In the genomic region with DNA sequence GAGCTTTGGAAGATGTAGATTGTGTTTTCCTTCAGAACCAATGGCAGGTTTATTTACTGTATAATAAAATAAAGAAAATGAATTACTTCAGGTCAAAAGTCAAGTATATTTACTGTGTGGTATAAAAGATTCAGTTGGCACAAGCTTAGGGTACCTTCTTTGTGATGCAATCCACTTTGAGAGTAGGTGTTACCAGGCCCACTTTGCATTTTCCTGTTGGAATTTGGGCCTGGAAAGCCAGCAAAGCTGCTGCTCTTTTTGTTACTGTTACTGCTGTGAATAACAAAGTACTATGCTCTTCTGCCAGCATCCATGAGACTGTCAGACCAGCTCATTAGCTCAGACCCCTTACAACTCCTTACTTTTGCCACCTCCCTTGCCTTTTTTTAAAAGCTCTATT, we compare ENCODE assay signal across 2 cellular contexts.
TF ChIP-seq lines count a peak whose summit lies in the region.

No MANE protein-coding gene starts in this region.

TF ChIP-seq in H1, 55 proteins besides CTCF, POLR2A, EP300 and RAD21 (continued from another document):
- TF ChIP-seq RNF2 (IDR thresholded peaks at IDR 0.05; ENCODE audit: borderline replicate concordance, low read depth, low read length, missing control alignments, poor library complexity, severe bottlenecking) (no peak), BRCA1 (IDR thresholded peaks at IDR 0.05; ENCODE audit: low read depth, low read length) (no peak), CHD2 (IDR thresholded peaks at IDR 0.05; ENCODE audit: low read length) (no peak)

TF ChIP-seq in SK-N-SH, 30 proteins besides CTCF, POLR2A, EP300 and RAD21 (continued from another document):
- TF ChIP-seq, protein P1, sequence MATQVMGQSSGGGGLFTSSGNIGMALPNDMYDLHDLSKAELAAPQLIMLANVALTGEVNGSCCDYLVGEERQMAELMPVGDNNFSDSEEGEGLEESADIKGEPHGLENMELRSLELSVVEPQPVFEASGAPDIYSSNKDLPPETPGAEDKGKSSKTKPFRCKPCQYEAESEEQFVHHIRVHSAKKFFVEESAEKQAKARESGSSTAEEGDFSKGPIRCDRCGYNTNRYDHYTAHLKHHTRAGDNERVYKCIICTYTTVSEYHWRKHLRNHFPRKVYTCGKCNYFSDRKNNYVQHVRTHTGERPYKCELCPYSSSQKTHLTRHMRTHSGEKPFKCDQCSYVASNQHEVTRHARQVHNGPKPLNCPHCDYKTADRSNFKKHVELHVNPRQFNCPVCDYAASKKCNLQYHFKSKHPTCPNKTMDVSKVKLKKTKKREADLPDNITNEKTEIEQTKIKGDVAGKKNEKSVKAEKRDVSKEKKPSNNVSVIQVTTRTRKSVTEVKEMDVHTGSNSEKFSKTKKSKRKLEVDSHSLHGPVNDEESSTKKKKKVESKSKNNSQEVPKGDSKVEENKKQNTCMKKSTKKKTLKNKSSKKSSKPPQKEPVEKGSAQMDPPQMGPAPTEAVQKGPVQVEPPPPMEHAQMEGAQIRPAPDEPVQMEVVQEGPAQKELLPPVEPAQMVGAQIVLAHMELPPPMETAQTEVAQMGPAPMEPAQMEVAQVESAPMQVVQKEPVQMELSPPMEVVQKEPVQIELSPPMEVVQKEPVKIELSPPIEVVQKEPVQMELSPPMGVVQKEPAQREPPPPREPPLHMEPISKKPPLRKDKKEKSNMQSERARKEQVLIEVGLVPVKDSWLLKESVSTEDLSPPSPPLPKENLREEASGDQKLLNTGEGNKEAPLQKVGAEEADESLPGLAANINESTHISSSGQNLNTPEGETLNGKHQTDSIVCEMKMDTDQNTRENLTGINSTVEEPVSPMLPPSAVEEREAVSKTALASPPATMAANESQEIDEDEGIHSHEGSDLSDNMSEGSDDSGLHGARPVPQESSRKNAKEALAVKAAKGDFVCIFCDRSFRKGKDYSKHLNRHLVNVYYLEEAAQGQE (IDR thresholded peaks at IDR 0.05; ENCODE audit: low read depth, low read length) = no peak
- TF ChIP-seq, protein P2, sequence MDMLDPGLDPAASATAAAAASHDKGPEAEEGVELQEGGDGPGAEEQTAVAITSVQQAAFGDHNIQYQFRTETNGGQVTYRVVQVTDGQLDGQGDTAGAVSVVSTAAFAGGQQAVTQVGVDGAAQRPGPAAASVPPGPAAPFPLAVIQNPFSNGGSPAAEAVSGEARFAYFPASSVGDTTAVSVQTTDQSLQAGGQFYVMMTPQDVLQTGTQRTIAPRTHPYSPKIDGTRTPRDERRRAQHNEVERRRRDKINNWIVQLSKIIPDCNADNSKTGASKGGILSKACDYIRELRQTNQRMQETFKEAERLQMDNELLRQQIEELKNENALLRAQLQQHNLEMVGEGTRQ (IDR thresholded peaks at IDR 0.05; ENCODE audit: borderline replicate concordance, low read depth, low read length) = no peak
- TF ChIP-seq, protein P3, sequence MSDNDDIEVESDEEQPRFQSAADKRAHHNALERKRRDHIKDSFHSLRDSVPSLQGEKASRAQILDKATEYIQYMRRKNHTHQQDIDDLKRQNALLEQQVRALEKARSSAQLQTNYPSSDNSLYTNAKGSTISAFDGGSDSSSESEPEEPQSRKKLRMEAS (IDR thresholded peaks at IDR 0.05; ENCODE audit: low read depth) = no peak
- no peak for TF ChIP-seq TCF12 (IDR thresholded peaks at IDR 0.05)
- no peak for TF ChIP-seq RFX5 (IDR thresholded peaks at IDR 0.05; ENCODE audit: low read length)
- no peak for TF ChIP-seq POLR2AphosphoS5 (IDR thresholded peaks at IDR 0.05; ENCODE audit: low read depth, low read length)
